ENCODE assay signal across 11 cellular contexts in genomic region chr19:8460516-8461298, GRCh38. TPM values are rescaled to one million over a fixed set of nuclear protein-coding genes. Genes with fewer than 3 reads are reported as not detected.
DNase-seq lines count a peak whose midpoint lies in the region; ATAC-seq, FAIRE-seq and TF ChIP-seq lines count a peak whose summit lies in the region.
"Had no signal": no experiment of that assay in that cellular context is flagged by ENCODE, and none has a peak within 500 bp of the region (broad histone marks: within the 10 kb centered on the region; RNA-seq: fewer than 3 reads in every experiment).

No MANE protein-coding gene starts in this region.

- H3K36me3 Mint-ChIP-seq in natural killer cell treated with Interleukin-12 subunit alpha and Interleukin-12 subunit beta and Interleukin-15 and Interleukin-18, amount 100 ng/mL, for 72 hours: peaks cover 27% of the 10 kb centered on the region

- WGBS in K562 (ENCODE audit: insufficient coverage, low coverage, missing lambda C conversion rate): 92% methylated on average over 7 of the region's 7 CpGs

- BruUV-seq in K562 (replicated peaks; lab: Mats Ljungman, UMichigan): no TSS peak

- peak overlapping the region; percentile 57 for H3K4me3 Mint-ChIP-seq in natural killer cell treated with Interleukin-12 subunit alpha and Interleukin-12 subunit beta and Interleukin-15 and Interleukin-18, amount 100 ng/mL, for 72 hours
- H3K4me3 Mint-ChIP-seq: CD8-positive, alpha-beta T cell had no signal

- no peak for TF ChIP-seq EP300 in K562 (IDR thresholded peaks at IDR 0.05; ENCODE audit: low read length)

- no peak for TF ChIP-seq POLR2A in K562 (conservative IDR thresholded peaks at IDR 0.05)

- H3K27me3 Mint-ChIP-seq in natural killer cell treated with Interleukin-12 subunit alpha and Interleukin-12 subunit beta and Interleukin-15 and Interleukin-18, amount 100 ng/mL, for 72 hours: no peaks in the 10 kb centered on the region

- H3K9ac ChIP-seq in K562 (ENCODE audit: insufficient read depth in 1 of 2, low read depth in 2 of 2, low read length in 2 of 2): no peak overlapping the region

- no peaks in the 10 kb centered on the region; a peak in 1 of 5 replicates for H3K4me1 ChIP-seq in K562 (replicated peaks in 1 of 2; ENCODE audit: control insufficient read depth in 2 of 2, insufficient read depth in 2 of 2, low read length in 2 of 2)

- no peak for TF ChIP-seq CTCF in 22Rv1 (IDR thresholded peaks at IDR 0.05)
- TF ChIP-seq CTCF in K562 (IDR thresholded peaks at IDR 0.05 in 2 of 3, conservative IDR thresholded peaks at IDR 0.05 in 1 of 3; ENCODE audit: insufficient read depth in 2 of 3, low read depth in 1 of 3, low read length in 3 of 3): no peak

- H3K9me1 ChIP-seq in K562 (ENCODE audit: control insufficient read depth, insufficient read depth, low read length): no peaks in the 10 kb centered on the region

- FAIRE-seq in GM18507 (lab: Jason Lieb, UNC) (peak; percentile 56), K562 (lab: Jason Lieb, UNC) (peak; percentile 37)

- H3K36me3 ChIP-seq in K562 (ENCODE audit: control insufficient read depth, insufficient read depth, low read length): peaks cover 100% of the 10 kb centered on the region

- H3K27ac Mint-ChIP-seq in natural killer cell treated with Interleukin-12 subunit alpha and Interleukin-12 subunit beta and Interleukin-15 and Interleukin-18, amount 100 ng/mL, for 72 hours: peak overlapping the region; percentile 31 to 53

- H3K4me2 ChIP-seq in K562 (ENCODE audit: insufficient read depth, low read length): no peak overlapping the region

- peaks cover 45 to 64% of the 10 kb centered on the region in 2 donors for H3K4me1 Mint-ChIP-seq in natural killer cell treated with Interleukin-12 subunit alpha and Interleukin-12 subunit beta and Interleukin-15 and Interleukin-18, amount 100 ng/mL, for 72 hours (ENCODE audit: low read depth in 2 of 2)

- no peak overlapping the region for H2AFZ ChIP-seq in K562 (ENCODE audit: low read depth, low read length)

- POLR2A ChIA-PET in K562 (lab: Yijun Ruan, JAX): interaction anchor here (1.7 to 2.0 kb wide), 2 partner anchors 11 to 14 kb away, joined by 5 to 9 read pairs; no protein-coding TSS in a partner anchor

- peaks cover 94% of the 10 kb centered on the region for H3K79me2 ChIP-seq in K562 (ENCODE audit: control insufficient read depth, insufficient read depth, low read length)

- H3K27ac ChIP-seq in 22Rv1: peak overlapping the region; percentile 51
- no peak overlapping the region for H3K27ac ChIP-seq in K562 (ENCODE audit: extremely low read depth, low read depth, low read length)

- no peak for ATAC-seq in K562
- peak in 1 of 2 donors; percentile 68 for ATAC-seq in natural killer cell treated with Interleukin-12 subunit alpha and Interleukin-12 subunit beta and Interleukin-15 and Interleukin-18, amount 100 ng/mL, for 72 hours
- no peak for ATAC-seq in GM18868 (IDR thresholded peaks at IDR 0.05; ENCODE audit: unreplicated experiment)
- ATAC-seq in HG02938 (IDR thresholded peaks at IDR 0.05; ENCODE audit: unreplicated experiment): no peak
- ATAC-seq in GM21381 (IDR thresholded peaks at IDR 0.05; ENCODE audit: unreplicated experiment): no peak
- ATAC-seq: CD8-positive, alpha-beta T cell had no signal

- H3K9me3 ChIP-seq in K562 (replicated peaks; ENCODE audit: control insufficient read depth, insufficient read depth, low read depth, low read length): no peaks in the 10 kb centered on the region

- no peaks in the 10 kb centered on the region for H3K9me3 Mint-ChIP-seq in natural killer cell treated with Interleukin-12 subunit alpha and Interleukin-12 subunit beta and Interleukin-15 and Interleukin-18, amount 100 ng/mL, for 72 hours
- H3K9me3 Mint-ChIP-seq: CD8-positive, alpha-beta T cell had no signal

- no peak overlapping the region for H3K4me3 ChIP-seq in K562

- in situ Hi-C loops in K562 (cut with MboI): no loop called here

- H3K27me3 ChIP-seq in K562 (ENCODE audit: control insufficient read depth in 2 of 2, insufficient read depth in 2 of 2, low read length in 2 of 2): no peaks in the 10 kb centered on the region

- TF ChIP-seq RAD21 in K562 (CRISPR knock-in tag; conservative IDR thresholded peaks at IDR 0.05 in 1 of 2, IDR thresholded peaks at IDR 0.05 in 1 of 2): no peak

- peaks cover 60% of the 10 kb centered on the region for H4K20me1 ChIP-seq in K562 (replicated peaks; ENCODE audit: control insufficient read depth, insufficient read depth, low read length)

- CTCF ChIA-PET in K562 (lab: Yijun Ruan, JAX; ENCODE audit: low intra/inter-chr PET ratio): interaction anchor here (0.7 kb wide), 1 partner anchor 31 kb away, joined by 3 read pairs; no protein-coding TSS in a partner anchor

- DNase-seq in GM18507 (ENCODE audit: extremely low spot score, insufficient read length, low read depth) (no peak), K562 (ENCODE audit: extremely low read depth in 1 of 4, low spot score in 3 of 4) (no peak), NCI-H82 treated with DMSO at 0.1 percent for 48 hours (lab: John Stamatoyannopoulos, UW; ENCODE audit: unreplicated experiment) (no peak)
- DNase-seq in natural killer cell treated with Interleukin-12 subunit alpha and Interleukin-12 subunit beta and Interleukin-15 and Interleukin-18, amount 100 ng/mL, for 72 hours (ENCODE audit: low spot score): no peak
- DNase-seq: CD8-positive, alpha-beta T cell; NCI-H1092 treated with DMSO at 0.1 percent for 48 hours; NCI-H69 had no signal

- intact Hi-C loops in K562 (cut with micrococcal nuclease): no loop called here

RNA-seq across cellular contexts. Expression of gene HNRNPM, which starts 15.9 kb away (rescaled TPM):
- total RNA-seq in K562 (2011; cell fraction: chromatin; rRNA removed; ENCODE audit: low replicate concordance): 202 and 306 TPM in 2 replicates
- total RNA-seq in K562 (2011; cell fraction: nucleolus; rRNA removed): 151 and 162 TPM in 2 replicates
- total RNA-seq in K562 (2011; cell fraction: nucleoplasm; rRNA removed): 214 and 325 TPM in 2 replicates
- total RNA-seq in K562 (2014; rRNA removed) (195 and 251 TPM in 2 replicates), K562 (2014; rRNA removed; fragmentation: Illumina TruSeq; extraction: Trizol) (130 and 168 TPM in 2 replicates), K562 (2015; rRNA removed; fragmentation: Illumina TruSeq; extraction: Trizol) (186 and 204 TPM in 2 replicates), K562 (2021) (283 and 340 TPM in 2 replicates)
- polyA plus RNA-seq in K562 (2011; rRNA removed) (107 and 127 TPM in 2 replicates), K562 (2014; fragmentation: Illumina TruSeq; extraction: Trizol) (241 and 264 TPM in 2 replicates), K562 (2014; fragmentation: Nextera tagmentation; extraction: Ambion mirVana) (10 to 100 TPM; 11.1 to 13.1 TPM), K562 (2014; rRNA removed) (253 and 316 TPM in 2 replicates)
- 113 and 356 TPM in 2 replicates for polyA plus RNA-seq in K562 (2011; cell fraction: cytosol; rRNA removed)
- polyA plus RNA-seq in K562 (2011; cell fraction: nucleus; rRNA removed): 136 and 152 TPM in 2 replicates
- 189 and 403 TPM in 2 replicates for polyA plus RNA-seq in K562 (2012)
- 124 and 136 TPM in 2 replicates for polyA minus RNA-seq in K562 (2011; rRNA and poly(A)+ RNA removed)
- polyA minus RNA-seq in K562 (2011; cell fraction: cytosol; rRNA and poly(A)+ RNA removed): 128 and 153 TPM in 2 replicates
- polyA minus RNA-seq in K562 (2011; cell fraction: nucleus; rRNA and poly(A)+ RNA removed): 67.6 and 85.5 TPM in 2 replicates
- total RNA-seq in natural killer cell treated with Interleukin-12 subunit alpha and Interleukin-12 subunit beta and Interleukin-15 and Interleukin-18, amount 100 ng/mL, for 72 hours: 100 to 1,000 TPM; 259 to 373 TPM

RNA-seq across cellular contexts. Expression of gene PRAM1, which starts 41.7 kb away (rescaled TPM):
- 0.69 TPM in 1 of 2 replicates, not detected in the other for total RNA-seq in K562 (2011; cell fraction: chromatin; rRNA removed; ENCODE audit: low replicate concordance)
- 0.39 TPM in 1 of 2 replicates, not detected in the other for total RNA-seq in K562 (2011; cell fraction: nucleolus; rRNA removed)
- total RNA-seq in K562 (2011; cell fraction: nucleoplasm; rRNA removed): not detected in 2 replicates
- total RNA-seq in K562 (2014; rRNA removed) (0.05 TPM in 1 of 2 replicates, not detected in the other), K562 (2014; rRNA removed; fragmentation: Illumina TruSeq; extraction: Trizol) (not detected in 2 replicates), K562 (2015; rRNA removed; fragmentation: Illumina TruSeq; extraction: Trizol) (not detected in 2 replicates), K562 (2021) (0.09 and 0.11 TPM in 2 replicates)
- polyA plus RNA-seq in K562 (2011; rRNA removed) (not detected in 2 replicates), K562 (2014; fragmentation: Illumina TruSeq; extraction: Trizol) (0.07 TPM in 1 of 2 replicates, not detected in the other), K562 (2014; fragmentation: Nextera tagmentation; extraction: Ambion mirVana) (not detected), K562 (2014; rRNA removed) (not detected in 2 replicates)
- polyA plus RNA-seq in K562 (2011; cell fraction: cytosol; rRNA removed): not detected in 2 replicates
- 0.26 TPM in 1 of 2 replicates, not detected in the other for polyA plus RNA-seq in K562 (2011; cell fraction: nucleus; rRNA removed)
- 0.08 TPM in 1 of 2 replicates, not detected in the other for polyA plus RNA-seq in K562 (2012)
- not detected in 2 replicates for polyA minus RNA-seq in K562 (2011; rRNA and poly(A)+ RNA removed)
- polyA minus RNA-seq in K562 (2011; cell fraction: cytosol; rRNA and poly(A)+ RNA removed): not detected in 2 replicates
- polyA minus RNA-seq in K562 (2011; cell fraction: nucleus; rRNA and poly(A)+ RNA removed): not detected in 2 replicates
- 1 to 10 TPM; 1.5 to 2.0 TPM for total RNA-seq in natural killer cell treated with Interleukin-12 subunit alpha and Interleukin-12 subunit beta and Interleukin-15 and Interleukin-18, amount 100 ng/mL, for 72 hours

RNA-seq across cellular contexts. Expression of gene MARCHF2, which starts 47.6 kb away (rescaled TPM):
- total RNA-seq in K562 (2011; cell fraction: chromatin; rRNA removed; ENCODE audit: low replicate concordance): 2.0 and 5.2 TPM in 2 replicates
- 6.2 and 6.5 TPM in 2 replicates for total RNA-seq in K562 (2011; cell fraction: nucleolus; rRNA removed)
- 4.1 and 4.8 TPM in 2 replicates for total RNA-seq in K562 (2011; cell fraction: nucleoplasm; rRNA removed)
- 6.4 and 9.6 TPM in 2 replicates for total RNA-seq in K562 (2014; rRNA removed)
- total RNA-seq in K562 (2014; rRNA removed; fragmentation: Illumina TruSeq; extraction: Trizol): 1.2 and 1.9 TPM in 2 replicates
- 1.9 and 2.2 TPM in 2 replicates for total RNA-seq in K562 (2015; rRNA removed; fragmentation: Illumina TruSeq; extraction: Trizol)
- total RNA-seq in K562 (2021): 4.1 and 4.2 TPM in 2 replicates
- polyA plus RNA-seq in K562 (2011; rRNA removed): 2.2 and 3.1 TPM in 2 replicates
- polyA plus RNA-seq in K562 (2011; cell fraction: cytosol; rRNA removed): 4.8 and 8.7 TPM in 2 replicates
- 2.6 and 6.9 TPM in 2 replicates for polyA plus RNA-seq in K562 (2011; cell fraction: nucleus; rRNA removed)
- 5.4 and 13.1 TPM in 2 replicates for polyA plus RNA-seq in K562 (2012)
- 2.0 and 3.3 TPM in 2 replicates for polyA plus RNA-seq in K562 (2014; fragmentation: Illumina TruSeq; extraction: Trizol)
- under 1 TPM; 0.39 to 0.41 TPM for polyA plus RNA-seq in K562 (2014; fragmentation: Nextera tagmentation; extraction: Ambion mirVana)
- 3.7 and 5.2 TPM in 2 replicates for polyA plus RNA-seq in K562 (2014; rRNA removed)
- polyA minus RNA-seq in K562 (2011; rRNA and poly(A)+ RNA removed): 0.63 and 1.4 TPM in 2 replicates
- polyA minus RNA-seq in K562 (2011; cell fraction: cytosol; rRNA and poly(A)+ RNA removed): 3.6 and 3.8 TPM in 2 replicates
- 1.2 and 1.3 TPM in 2 replicates for polyA minus RNA-seq in K562 (2011; cell fraction: nucleus; rRNA and poly(A)+ RNA removed)
- total RNA-seq in natural killer cell treated with Interleukin-12 subunit alpha and Interleukin-12 subunit beta and Interleukin-15 and Interleukin-18, amount 100 ng/mL, for 72 hours: 10 to 100 TPM; 13.7 to 17.0 TPM

RNA-seq across cellular contexts. Expression of gene ZNF414, which starts 53.3 kb away (rescaled TPM):
- 2.9 and 6.1 TPM in 2 replicates for total RNA-seq in K562 (2011; cell fraction: chromatin; rRNA removed; ENCODE audit: low replicate concordance)
- total RNA-seq in K562 (2011; cell fraction: nucleolus; rRNA removed): 8.3 and 10.9 TPM in 2 replicates
- 6.6 and 9.3 TPM in 2 replicates for total RNA-seq in K562 (2011; cell fraction: nucleoplasm; rRNA removed)
- total RNA-seq in K562 (2014; rRNA removed) (3.8 and 11.0 TPM in 2 replicates), K562 (2014; rRNA removed; fragmentation: Illumina TruSeq; extraction: Trizol) (not detected in 2 replicates), K562 (2015; rRNA removed; fragmentation: Illumina TruSeq; extraction: Trizol) (2.0 and 3.0 TPM in 2 replicates), K562 (2021) (25.8 and 27.2 TPM in 2 replicates)
- polyA plus RNA-seq in K562 (2011; rRNA removed) (1.7 and 4.2 TPM in 2 replicates), K562 (2014; fragmentation: Illumina TruSeq; extraction: Trizol) (2.2 and 10.2 TPM in 2 replicates), K562 (2014; fragmentation: Nextera tagmentation; extraction: Ambion mirVana) (under 1 TPM in 1 of 2 experiments, not detected in 1; 0.03 TPM), K562 (2014; rRNA removed) (15.6 and 16.0 TPM in 2 replicates)
- 1.6 and 7.1 TPM in 2 replicates for polyA plus RNA-seq in K562 (2011; cell fraction: cytosol; rRNA removed)
- 10.5 and 20.0 TPM in 2 replicates for polyA plus RNA-seq in K562 (2011; cell fraction: nucleus; rRNA removed)
- polyA plus RNA-seq in K562 (2012): 15.2 and 17.6 TPM in 2 replicates
- polyA minus RNA-seq in K562 (2011; rRNA and poly(A)+ RNA removed): 0.46 and 0.84 TPM in 2 replicates
- 12.5 and 17.9 TPM in 2 replicates for polyA minus RNA-seq in K562 (2011; cell fraction: cytosol; rRNA and poly(A)+ RNA removed)
- polyA minus RNA-seq in K562 (2011; cell fraction: nucleus; rRNA and poly(A)+ RNA removed): 3.4 and 4.2 TPM in 2 replicates
- 10 to 100 TPM; 15.5 to 16.8 TPM for total RNA-seq in natural killer cell treated with Interleukin-12 subunit alpha and Interleukin-12 subunit beta and Interleukin-15 and Interleukin-18, amount 100 ng/mL, for 72 hours
